Comparison of ENCODE assay signal across 16 cellular contexts in genomic region chr2:172230783-172231446, GRCh38.
DNase-seq lines count a peak whose midpoint lies in the region; TF ChIP-seq lines count a peak whose summit lies in the region.
"Had no signal": no experiment of that assay in that cellular context is flagged by ENCODE, and none has a peak within 500 bp of the region (broad histone marks: within the 10 kb centered on the region; RNA-seq: fewer than 3 reads in every experiment).

No MANE protein-coding gene starts in this region.

- peaks cover 81% of the 10 kb centered on the region for H3K4me1 ChIP-seq in suprapubic skin

- H3K9me3 Mint-ChIP-seq in brain (peaks cover 0 to 10% (median 0%) of the 10 kb centered on the region in 5 experiments), immature natural killer cell (no peaks in the 10 kb centered on the region)
- H3K9me3 Mint-ChIP-seq: activated T-cell treated with anti-CD3 and anti-CD28 coated beads, Interleukin-2, amount 50 U/mL, for 72 hours; CD4-positive, alpha-beta T cell; naive B cell; stimulated activated naive CD8-positive, alpha-beta T cell treated with anti-CD3 and anti-CD28 coated beads, Interleukin-15, Interleukin-2, amounts not matched to agents 100 ng/mL and 50 ng/mL, for 24 hours had no signal

- 57% methylated on average over 11 of the region's 11 CpGs for WGBS in suprapubic skin

- DNase-seq in NCI-H226: peak; percentile 97
- DNase-seq in left kidney (ENCODE audit: low read depth, low spot score): peak; percentile 86
- no peak for DNase-seq in suprapubic skin (ENCODE audit: low spot score in 2 of 2)
- DNase-seq in immature natural killer cell: no peak
- DNase-seq in 8988T: no peak
- no peak for DNase-seq in dermis blood vessel endothelial cell
- no peak for DNase-seq in NAMALWA (ENCODE audit: low spot score)
- DNase-seq: activated CD4-positive, alpha-beta T cell treated with anti-CD3 and anti-CD28 coated beads, Interleukin-2, amount 50 U/mL, for 1 hour; activated T-cell treated with anti-CD3 and anti-CD28 coated beads, Interleukin-2, amount 50 U/mL, for 72 hours; CD4-positive, alpha-beta T cell; naive B cell; NCI-H1048; NCI-H524 treated with DMSO at 0.1 percent for 48 hours had no signal

- no peaks in the 10 kb centered on the region for H3K36me3 ChIP-seq in suprapubic skin
- H3K36me3 ChIP-seq: gastroesophageal sphincter had no signal

- H3K27me3 Mint-ChIP-seq in brain: peaks cover 6% of the 10 kb centered on the region
- H3K27me3 Mint-ChIP-seq in immature natural killer cell (ENCODE audit: low read depth in 3 of 3): peaks cover 9 to 31% (median 12%) of the 10 kb centered on the region in 3 donors

- H3K4me3 Mint-ChIP-seq in brain (peak overlapping the region in 3 of 5 experiments; percentile 9 to 40 (median 28)), immature natural killer cell (no peak overlapping the region)
- H3K4me3 Mint-ChIP-seq: activated T-cell treated with anti-CD3 and anti-CD28 coated beads, Interleukin-2, amount 50 U/mL, for 72 hours; CD4-positive, alpha-beta T cell; naive B cell; stimulated activated naive CD8-positive, alpha-beta T cell treated with anti-CD3 and anti-CD28 coated beads, Interleukin-15, Interleukin-2, amounts not matched to agents 100 ng/mL and 50 ng/mL, for 24 hours had no signal

- TF ChIP-seq EP300 in suprapubic skin (IDR thresholded peaks at IDR 0.05): no peak

- peaks cover 22% of the 10 kb centered on the region for H3K27me3 ChIP-seq in suprapubic skin

- H3K27ac Mint-ChIP-seq in brain (peak overlapping the region; percentile 25 to 97 (median 89)), immature natural killer cell (no peak overlapping the region)
- H3K27ac Mint-ChIP-seq: activated T-cell treated with anti-CD3 and anti-CD28 coated beads, Interleukin-2, amount 50 U/mL, for 72 hours; CD4-positive, alpha-beta T cell; naive B cell; stimulated activated naive CD8-positive, alpha-beta T cell treated with anti-CD3 and anti-CD28 coated beads, Interleukin-15, Interleukin-2, amounts not matched to agents 100 ng/mL and 50 ng/mL, for 24 hours had no signal

- H3K36me3 Mint-ChIP-seq in brain (no peaks in the 10 kb centered on the region), immature natural killer cell (no peaks in the 10 kb centered on the region)

- TF ChIP-seq CTCF in brain (conservative IDR thresholded peaks at IDR 0.05): no peak
- TF ChIP-seq CTCF in suprapubic skin (IDR thresholded peaks at IDR 0.05): no peak

- no peak for TF ChIP-seq POLR2A in suprapubic skin (IDR thresholded peaks at IDR 0.05)

- H3K9me3 ChIP-seq in suprapubic skin: no peaks in the 10 kb centered on the region
- H3K9me3 ChIP-seq: gastroesophageal sphincter had no signal

- peak overlapping the region; percentile 88 for H3K27ac ChIP-seq in suprapubic skin

- H3K4me1 Mint-ChIP-seq in brain (peaks cover 76% of the 10 kb centered on the region), immature natural killer cell (peaks cover 16 to 21% of the 10 kb centered on the region in 2 donors)

- H3K4me3 ChIP-seq in suprapubic skin: no peak overlapping the region
- H3K4me3 ChIP-seq: gastroesophageal sphincter had no signal

Comparison
In these comparisons a context has a peak if more than half of its experiments do, and no peak if none do; other contexts are left out.
1. DNase-seq: peak in NCI-H226 (single experiment) and left kidney (single experiment); none in suprapubic skin (0 of 2), immature natural killer cell (0 of 3), 8988T (single experiment), dermis blood vessel endothelial cell (single experiment) and NAMALWA (single experiment).
2. H3K27ac Mint-ChIP-seq: peak in brain (5 of 5); none in immature natural killer cell (0 of 6).
3. H3K4me3 Mint-ChIP-seq: peak in brain (3 of 5); none in immature natural killer cell (0 of 5).